ENCODE assay signal across 8 cellular contexts in genomic region chr14:30873308-30874119, GRCh38. TPM values are rescaled to one million over a fixed set of nuclear protein-coding genes. Genes with fewer than 3 reads are reported as not detected.
DNase-seq lines count a peak whose midpoint lies in the region; ATAC-seq and TF ChIP-seq lines count a peak whose summit lies in the region.

No MANE protein-coding gene starts in this region.

- no peak for ATAC-seq in stimulated activated naive CD8-positive, alpha-beta T cell treated with anti-CD3 and anti-CD28 coated beads, Interleukin-15, amount 100 ng/mL, for 72 hours
- no peak for ATAC-seq in GM18873 (IDR thresholded peaks at IDR 0.05; ENCODE audit: low FRiP score, unreplicated experiment)
- no peak for ATAC-seq in HG03135 (IDR thresholded peaks at IDR 0.05; ENCODE audit: unreplicated experiment)

- peak overlapping the region; percentile 47; the same call in 1 of the 2 replicates for H3K27ac ChIP-seq in VCaP

- no peaks in the 10 kb centered on the region for H3K36me3 Mint-ChIP-seq in activated CD4-positive, alpha-beta T cell treated with anti-CD3 and anti-CD28 coated beads, Interleukin-2, amount 10 ng/mL, durations not matched to agents 24 days and 14 days (ENCODE audit: low read depth)

- peak overlapping the region; percentile 72; the same call in 1 of the 2 replicates for H3K4me3 ChIP-seq in iPS-18c (ENCODE audit: insufficient read depth, low read depth, low read length)

- H3K27me3 Mint-ChIP-seq in activated CD4-positive, alpha-beta T cell treated with anti-CD3 and anti-CD28 coated beads, Interleukin-2, amount 10 ng/mL, durations not matched to agents 24 days and 14 days: peaks cover 66% of the 10 kb centered on the region
- peaks cover 56% of the 10 kb centered on the region for H3K27me3 Mint-ChIP-seq in stimulated activated naive CD8-positive, alpha-beta T cell treated with anti-CD3 and anti-CD28 coated beads, Interleukin-15, amount 100 ng/mL, for 72 hours

- no peaks in the 10 kb centered on the region for H3K9me3 ChIP-seq in iPS-18c (ENCODE audit: control insufficient read depth, insufficient read depth, low read length)

- no peaks in the 10 kb centered on the region for H3K9me3 Mint-ChIP-seq in activated CD4-positive, alpha-beta T cell treated with anti-CD3 and anti-CD28 coated beads, Interleukin-2, amount 10 ng/mL, durations not matched to agents 24 days and 14 days
- no peaks in the 10 kb centered on the region for H3K9me3 Mint-ChIP-seq in stimulated activated naive CD8-positive, alpha-beta T cell treated with anti-CD3 and anti-CD28 coated beads, Interleukin-15, amount 100 ng/mL, for 72 hours

- H3K4me1 Mint-ChIP-seq in activated CD4-positive, alpha-beta T cell treated with anti-CD3 and anti-CD28 coated beads, Interleukin-2, amount 10 ng/mL, durations not matched to agents 24 days and 14 days: peaks cover 11% of the 10 kb centered on the region
- peaks cover 24% of the 10 kb centered on the region for H3K4me1 Mint-ChIP-seq in stimulated activated naive CD8-positive, alpha-beta T cell treated with anti-CD3 and anti-CD28 coated beads, Interleukin-15, amount 100 ng/mL, for 72 hours

- intact Hi-C loops in activated CD4-positive, alpha-beta T cell treated with anti-CD3 and anti-CD28 coated beads, Interleukin-2, amount 10 ng/mL, durations not matched to agents 24 days and 14 days (cut with micrococcal nuclease): no loop called here

- no peak for TF ChIP-seq CTCF in VCaP (conservative IDR thresholded peaks at IDR 0.05)

- no peak overlapping the region for H3K27ac Mint-ChIP-seq in activated CD4-positive, alpha-beta T cell treated with anti-CD3 and anti-CD28 coated beads, Interleukin-2, amount 10 ng/mL, durations not matched to agents 24 days and 14 days
- no peak overlapping the region for H3K27ac Mint-ChIP-seq in stimulated activated naive CD8-positive, alpha-beta T cell treated with anti-CD3 and anti-CD28 coated beads, Interleukin-15, amount 100 ng/mL, for 72 hours

- no peak for DNase-seq in activated CD4-positive, alpha-beta T cell treated with anti-CD3 and anti-CD28 coated beads, Interleukin-2, amount 10 ng/mL, durations not matched to agents 24 days and 14 days
- no peak for DNase-seq in activated CD4-positive, alpha-beta T cell treated with anti-CD3 and anti-CD28 coated beads for 1 hour
- DNase-seq in stimulated activated naive CD8-positive, alpha-beta T cell treated with anti-CD3 and anti-CD28 coated beads, Interleukin-15, amount 100 ng/mL, for 72 hours: no peak
- no peak for DNase-seq in anterior cingulate cortex (lab: John Stamatoyannopoulos, UW)

- peak overlapping the region; percentile 48 for H3K4me3 Mint-ChIP-seq in activated CD4-positive, alpha-beta T cell treated with anti-CD3 and anti-CD28 coated beads, Interleukin-2, amount 10 ng/mL, durations not matched to agents 24 days and 14 days
- peak overlapping the region; percentile 51 to 69 for H3K4me3 Mint-ChIP-seq in stimulated activated naive CD8-positive, alpha-beta T cell treated with anti-CD3 and anti-CD28 coated beads, Interleukin-15, amount 100 ng/mL, for 72 hours

RNA-seq across cellular contexts. Expression of gene COCH, which starts 0.8 kb away (rescaled TPM):
- total RNA-seq in activated CD4-positive, alpha-beta T cell treated with anti-CD3 and anti-CD28 coated beads, Interleukin-2, amount 10 ng/mL, durations not matched to agents 24 days and 14 days: 1.1 and 1.2 TPM in 2 replicates
